27 cellular contexts compared by ENCODE assay signal in genomic region chr10:34172936-34173533, GRCh38.
DNase-seq lines count a peak whose midpoint lies in the region; ATAC-seq, FAIRE-seq and TF ChIP-seq lines count a peak whose summit lies in the region.
"Had no signal": no experiment of that assay in that cellular context is flagged by ENCODE, and none has a peak within 500 bp of the region (broad histone marks: within the 10 kb centered on the region; RNA-seq: fewer than 3 reads in every experiment).

No MANE protein-coding gene starts in this region.

- no peaks in the 10 kb centered on the region for H3K9me3 ChIP-seq in HepG2 (ENCODE audit: low read length)
- H3K9me3 ChIP-seq in right lobe of liver = no peaks in the 10 kb centered on the region
- H3K9me3 ChIP-seq: HAP-1, pancreas, SJCRH30 had no signal

- 76% methylated on average over 8 of the region's 8 CpGs for WGBS in HepG2 (ENCODE audit: low lambda C conversion rate)
- WGBS in right lobe of liver (ENCODE audit: insufficient coverage, low coverage, low lambda C conversion rate, missing lambda C conversion rate) = 58% methylated on average over 8 of the region's 8 CpGs

- peaks cover 34% of the 10 kb centered on the region for H3K4me1 ChIP-seq in HepG2 (ENCODE audit: insufficient read depth, low read length)
- H3K4me1 ChIP-seq in right lobe of liver = peaks cover 0 to 3% (median 0%) of the 10 kb centered on the region in 4 donors
- H3K4me1 ChIP-seq: pancreas, SJCRH30 had no signal

- H3K27ac ChIP-seq in HepG2 (ENCODE audit: extremely low read length, insufficient read depth, low read length) (no peak overlapping the region), right lobe of liver (no peak overlapping the region)
- H3K27ac ChIP-seq: C4-2B, pancreas, SJCRH30 had no signal

- CTCF ChIA-PET in HepG2 (lab: Yijun Ruan, JAX; ENCODE audit: low intra/inter-chr PET ratio, low total read pairs) (no interaction called here), T-cell (lab: Charles Lee) (no interaction called here)

- H3K9ac ChIP-seq in HepG2 (ENCODE audit: insufficient read depth, low read depth, low read length) = no peak overlapping the region

- H3K27me3 ChIP-seq in HepG2 (ENCODE audit: control insufficient read depth in 1 of 2, insufficient read depth in 2 of 2, low read length in 2 of 2) (no peaks in the 10 kb centered on the region), right lobe of liver (no peaks in the 10 kb centered on the region)
- H3K27me3 ChIP-seq: pancreas, SJCRH30 had no signal

- intact Hi-C loops in HepG2 (cut with micrococcal nuclease; ENCODE audit: unreplicated experiment) = no loop called here
- intact Hi-C loops in right lobe of liver (cut with DNase I) = no loop called here

- TF ChIP-seq RAD21 in HepG2 (CRISPR knock-in tag; IDR thresholded peaks at IDR 0.05) = no peak

- H3K79me2 ChIP-seq in HepG2 (ENCODE audit: insufficient read depth, low read length) = no peaks in the 10 kb centered on the region

- ATAC-seq in HepG2 = peak; percentile 61
- ATAC-seq in right lobe of liver = no peak
- ATAC-seq in HG03108 (IDR thresholded peaks at IDR 0.05; ENCODE audit: unreplicated experiment) = no peak
- no peak for ATAC-seq in HG03025 (IDR thresholded peaks at IDR 0.05; ENCODE audit: low FRiP score, unreplicated experiment)
- ATAC-seq in T-cell (replicated peaks in 1 of 4) = no peak
- ATAC-seq: activated T-cell treated with anti-CD3 and anti-CD28 coated beads, Interleukin-2, amount 50 U/mL, for 4 hours; natural killer cell; pancreas; stimulated activated naive CD8-positive, alpha-beta T cell treated with anti-CD3 and anti-CD28 coated beads, Interleukin-15, amount 100 ng/mL, for 72 hours; WTC11 had no signal

- BruUV-seq in HepG2 (replicated peaks; lab: Mats Ljungman, UMichigan) = no TSS peak

- no peak overlapping the region for H3K27ac Mint-ChIP-seq in T-cell
- H3K27ac Mint-ChIP-seq: activated CD4-positive, alpha-beta memory T cell treated with anti-CD3 and anti-CD28 coated beads for 36 hours; IgD-negative memory B cell; memory B cell; natural killer cell; stimulated activated naive CD8-positive, alpha-beta T cell treated with anti-CD3 and anti-CD28 coated beads, Interleukin-15, amount 100 ng/mL, for 72 hours; T-helper 2 cell treated with Interferon-gamma antibody and Interleukin-4, amounts not matched to agents 5 μg/mL and 100 μg/mL, for 36 hours; type B pancreatic cell; WTC11 had no signal

- in situ Hi-C loops in HepG2 (cut with HindIII; ENCODE audit: extremely low pct_ligation_motif_present, low pct_unique_long_range_greater_than_20kb) = no loop called here

- no peaks in the 10 kb centered on the region for H4K20me1 ChIP-seq in HepG2 (ENCODE audit: insufficient read depth, low read length)

- no peak for TF ChIP-seq POLR2A in HepG2 (IDR thresholded peaks at IDR 0.05; ENCODE audit: insufficient read depth in 1 of 2, low read depth in 2 of 2, low read length in 2 of 2)
- TF ChIP-seq POLR2A in right lobe of liver (IDR thresholded peaks at IDR 0.05) = no peak

- H3K4me1 Mint-ChIP-seq in T-cell = no peaks in the 10 kb centered on the region
- H3K4me1 Mint-ChIP-seq: memory B cell; natural killer cell; stimulated activated naive CD8-positive, alpha-beta T cell treated with anti-CD3 and anti-CD28 coated beads, Interleukin-15, amount 100 ng/mL, for 72 hours had no signal

- peak; percentile 54 for DNase-seq in HepG2 (ENCODE audit: low spot score)
- no peak for DNase-seq in right lobe of liver
- peak; percentile 75 for DNase-seq in RPMI7951 (ENCODE audit: low read depth)
- DNase-seq in fibroblast of peridontal ligament (ENCODE audit: extremely low read depth) = peak; percentile 20
- no peak for DNase-seq in medulla oblongata (ENCODE audit: extremely low spot score)
- no peak for DNase-seq in T-cell
- DNase-seq: activated CD4-positive, alpha-beta memory T cell treated with anti-CD3 and anti-CD28 coated beads for 36 hours; activated naive CD4-positive, alpha-beta T cell treated with anti-CD3 and anti-CD28 coated beads, Interleukin-2, amount 50 U/mL, for 16 hours; activated T-cell treated with anti-CD3 and anti-CD28 coated beads, Interleukin-2, amount 50 U/mL, for 4 hours; DMS153; hypothalamus; natural killer cell; NCI-H1092; NCI-H2081 treated with DMSO at 0.1 percent for 48 hours; pancreas; SJCRH30; stimulated activated CD4-positive, alpha-beta T cell treated with anti-CD3 and anti-CD28 coated beads, Interleukin-2, amount 100 ng/mL, for 48 hours; stimulated activated naive CD8-positive, alpha-beta T cell treated with anti-CD3 and anti-CD28 coated beads, Interleukin-15, amount 100 ng/mL, for 72 hours had no signal

- no peak for FAIRE-seq in HepG2 (lab: Jason Lieb, UNC)
- FAIRE-seq: pancreas had no signal

- H3K9me3 Mint-ChIP-seq in T-cell = peaks cover 0 to 4% (median 0%) of the 10 kb centered on the region in 3 donors
- H3K9me3 Mint-ChIP-seq: activated CD4-positive, alpha-beta memory T cell treated with anti-CD3 and anti-CD28 coated beads for 36 hours; natural killer cell; stimulated activated naive CD8-positive, alpha-beta T cell treated with anti-CD3 and anti-CD28 coated beads, Interleukin-15, amount 100 ng/mL, for 72 hours; T-helper 2 cell treated with Interferon-gamma antibody and Interleukin-4, amounts not matched to agents 5 μg/mL and 100 μg/mL, for 36 hours; type B pancreatic cell had no signal

- TF ChIP-seq EP300 in HepG2 (IDR thresholded peaks at IDR 0.05; ENCODE audit: low read depth in 2 of 2, low read length in 2 of 2) = no peak
- no peak for TF ChIP-seq EP300 in HepG2 (CRISPR knock-in tag; IDR thresholded peaks at IDR 0.05; ENCODE audit: borderline replicate concordance)

- H3K4me2 ChIP-seq in HepG2 (ENCODE audit: low read depth, low read length) = no peak overlapping the region

- no peak overlapping the region for H3K4me3 Mint-ChIP-seq in T-cell
- H3K4me3 Mint-ChIP-seq: activated CD4-positive, alpha-beta memory T cell treated with anti-CD3 and anti-CD28 coated beads for 36 hours; activated T-cell treated with anti-CD3 and anti-CD28 coated beads, Interleukin-2, amount 50 U/mL, for 4 hours; memory B cell; natural killer cell; stimulated activated naive CD8-positive, alpha-beta T cell treated with anti-CD3 and anti-CD28 coated beads, Interleukin-15, amount 100 ng/mL, for 72 hours; T-helper 2 cell treated with Interferon-gamma antibody and Interleukin-4, amounts not matched to agents 5 μg/mL and 100 μg/mL, for 36 hours; type B pancreatic cell; WTC11 had no signal

- no peak for TF ChIP-seq CTCF in HepG2 (CRISPR knock-in tag; IDR thresholded peaks at IDR 0.05)
- no peak for TF ChIP-seq CTCF in right lobe of liver (IDR thresholded peaks at IDR 0.05)

- H3K36me3 Mint-ChIP-seq in T-cell = no peaks in the 10 kb centered on the region
- H3K36me3 Mint-ChIP-seq: activated CD4-positive, alpha-beta memory T cell treated with anti-CD3 and anti-CD28 coated beads for 36 hours; IgD-negative memory B cell; memory B cell; natural killer cell had no signal

- H3K4me3 ChIP-seq in HepG2 (replicated peaks in 1 of 3; ENCODE audit: insufficient read depth in 1 of 3, low read depth in 2 of 3, low read length in 3 of 3) (no peak overlapping the region), right lobe of liver (no peak overlapping the region)
- H3K4me3 ChIP-seq: HAP-1, pancreas, SJCRH30 had no signal

- H2AFZ ChIP-seq in HepG2 (ENCODE audit: low read length) = no peak overlapping the region

- H3K27me3 Mint-ChIP-seq in T-cell = peaks cover 2 to 9% of the 10 kb centered on the region in 2 donors
- H3K27me3 Mint-ChIP-seq: IgD-negative memory B cell, memory B cell had no signal

- H3K36me3 ChIP-seq in HepG2 (replicated peaks in 1 of 2; ENCODE audit: control insufficient read depth in 1 of 2, insufficient read depth in 2 of 2, low read length in 2 of 2) = no peaks in the 10 kb centered on the region
- H3K36me3 ChIP-seq in right lobe of liver = no peaks in the 10 kb centered on the region
- H3K36me3 ChIP-seq: HAP-1, pancreas, SJCRH30 had no signal

- POLR2A ChIA-PET in HepG2 (lab: Yijun Ruan, JAX) = interaction anchor here (1.1 kb wide), 1 partner anchor 51 kb away, joined by 3 read pairs; no protein-coding TSS in a partner anchor
- POLR2A ChIA-PET in T-cell (lab: Charles Lee) = interaction anchor here in 1 of 2 donors (1.3 kb wide), 1 partner anchor 28 kb away, joined by 5 read pairs; no protein-coding TSS in a partner anchor

TF ChIP-seq in HepG2, 621 proteins besides CTCF, POLR2A, EP300 and RAD21 (continues in another document):
- no peak for TF ChIP-seq ARID3A (IDR thresholded peaks at IDR 0.05; ENCODE audit: low read depth, low read length)
- TF ChIP-seq CEBPB (IDR thresholded peaks at IDR 0.05; ENCODE audit: borderline replicate concordance, low read depth, low read length) = peak; percentile 23; the same call in 1 of the 2 replicates
- no peak for TF ChIP-seq CREB1 (IDR thresholded peaks at IDR 0.05)
- no peak for TF ChIP-seq CREB1 (CRISPR knock-in tag; IDR thresholded peaks at IDR 0.05)
- TF ChIP-seq THAP8 (CRISPR knock-in tag; IDR thresholded peaks at IDR 0.05; ENCODE audit: borderline replicate concordance) = no peak
- no peak for TF ChIP-seq NFE2L1 (CRISPR knock-in tag; IDR thresholded peaks at IDR 0.05; ENCODE audit: borderline replicate concordance)
- no peak for TF ChIP-seq ZMYM3 (CRISPR knock-in tag; IDR thresholded peaks at IDR 0.05)
- no peak for TF ChIP-seq ZBTB20 (CRISPR knock-in tag; IDR thresholded peaks at IDR 0.05; ENCODE audit: borderline replicate concordance, low read depth)
- no peak for TF ChIP-seq ASH2L (IDR thresholded peaks at IDR 0.05; ENCODE audit: insufficient read length, low read depth, low read length)
- peak; percentile 10 for TF ChIP-seq TEAD3 (CRISPR knock-in tag; optimal IDR thresholded peaks at IDR 0.05; ENCODE audit: borderline replicate concordance)
- TF ChIP-seq ZFAT (CRISPR knock-in tag; conservative IDR thresholded peaks at IDR 0.05) = no peak

Comparison
In these comparisons a context has a peak if more than half of its experiments do, and no peak if none do; other contexts are left out.
1. DNase-seq: peak in HepG2 (single experiment), RPMI7951 (single experiment) and fibroblast of peridontal ligament (single experiment); none in right lobe of liver (0 of 3), medulla oblongata (single experiment) and T-cell (0 of 34).